ENCODE assay signal across 14 cellular contexts in genomic region chr6:144898741-144899140, GRCh38.
"Had no signal": no experiment of that assay in that cellular context is flagged by ENCODE, and none has a peak within 500 bp of the region (broad histone marks: within the 10 kb centered on the region; RNA-seq: fewer than 3 reads in every experiment).

No MANE protein-coding gene starts in this region.

- H3K4me3 ChIP-seq: gastroesophageal sphincter, lung, ovary, right lobe of liver had no signal

- DNase-seq: activated CD4-positive, alpha-beta T cell treated with anti-CD3 and anti-CD28 coated beads, Interleukin-2, amount 10 ng/mL, durations not matched to agents 7 days and 5 days; activated CD4-positive, CD25-positive, alpha-beta regulatory T cell; activated CD8-positive, alpha-beta memory T cell treated with anti-CD3 and anti-CD28 coated beads, Interleukin-2, amount 50 U/mL, for 48 hours; activated gamma-delta T cell; activated naive CD8-positive, alpha-beta T cell treated with anti-CD3 and anti-CD28 coated beads for 36 hours; activated T-cell treated with anti-CD3 and anti-CD28 coated beads, Interleukin-2, amount 50 U/mL, for 72 hours; cortex of kidney; effector CD8-positive, alpha-beta T cell; ovary; right lobe of liver; stimulated activated CD4-positive, alpha-beta T cell treated with anti-CD3 and anti-CD28 coated beads, Interleukin-1b, Interleukin-23, amount 100 ng/mL, for 48 hours; stimulated activated naive CD8-positive, alpha-beta T cell treated with anti-CD3 and anti-CD28 coated beads, Interleukin-15, amount 100 ng/mL, for 72 hours had no signal

- H3K36me3 ChIP-seq: gastroesophageal sphincter, ovary, right lobe of liver had no signal

- H3K4me1 ChIP-seq: right lobe of liver had no signal

- ATAC-seq: activated T-cell treated with anti-CD3 and anti-CD28 coated beads, Interleukin-2, amount 50 U/mL, for 72 hours; gastroesophageal sphincter; right lobe of liver; stimulated activated naive CD8-positive, alpha-beta T cell treated with anti-CD3 and anti-CD28 coated beads, Interleukin-15, amount 100 ng/mL, for 72 hours had no signal

- H3K27me3 ChIP-seq: gastroesophageal sphincter, ovary, right lobe of liver had no signal

- H3K9me3 ChIP-seq: ovary, right lobe of liver had no signal

- H3K27ac ChIP-seq: gastroesophageal sphincter, ovary, right lobe of liver had no signal
